Comparison of ENCODE assay signal across 1 cellular context in the genomic region with DNA sequence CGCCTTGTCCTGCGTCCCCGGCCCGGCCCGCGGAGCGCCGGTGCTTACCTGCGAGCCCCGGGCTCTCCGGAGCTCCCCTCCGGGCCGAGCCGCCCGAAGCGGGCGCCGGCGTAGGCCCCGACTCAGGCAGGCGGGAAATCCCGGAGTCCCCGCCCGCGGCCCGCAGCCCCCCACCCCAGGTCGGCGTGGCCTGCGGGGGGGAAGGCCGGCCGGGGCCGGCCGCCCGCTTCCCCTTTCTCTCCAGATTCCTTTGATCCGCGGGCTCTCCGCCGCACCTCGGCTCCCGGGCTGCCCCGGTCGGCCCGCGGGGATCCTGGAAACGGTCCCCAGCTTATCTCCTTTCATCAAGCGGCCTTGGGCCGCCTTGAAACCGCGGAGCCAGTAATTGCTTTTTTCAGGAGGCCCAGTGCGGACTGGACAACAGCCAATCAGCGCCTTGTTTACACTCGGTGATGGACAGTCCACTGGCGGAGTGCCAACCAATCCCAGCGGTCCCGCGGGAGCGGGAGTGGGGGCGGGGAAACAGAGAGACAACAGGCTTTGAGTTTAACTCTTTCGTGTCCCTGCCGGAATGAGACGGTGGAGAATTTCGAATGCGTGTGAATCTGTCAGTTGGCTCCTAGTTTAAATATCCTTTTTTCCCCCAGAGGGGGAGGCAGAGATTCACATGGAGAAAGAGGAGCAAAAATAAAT.
TF ChIP-seq lines count a peak whose summit lies in the region.

No MANE protein-coding gene starts in this region.

TF ChIP-seq in HepG2, 621 proteins besides CTCF, POLR2A, EP300 and RAD21 (continued from another document and continues in another):
- TF ChIP-seq, protein P1, sequence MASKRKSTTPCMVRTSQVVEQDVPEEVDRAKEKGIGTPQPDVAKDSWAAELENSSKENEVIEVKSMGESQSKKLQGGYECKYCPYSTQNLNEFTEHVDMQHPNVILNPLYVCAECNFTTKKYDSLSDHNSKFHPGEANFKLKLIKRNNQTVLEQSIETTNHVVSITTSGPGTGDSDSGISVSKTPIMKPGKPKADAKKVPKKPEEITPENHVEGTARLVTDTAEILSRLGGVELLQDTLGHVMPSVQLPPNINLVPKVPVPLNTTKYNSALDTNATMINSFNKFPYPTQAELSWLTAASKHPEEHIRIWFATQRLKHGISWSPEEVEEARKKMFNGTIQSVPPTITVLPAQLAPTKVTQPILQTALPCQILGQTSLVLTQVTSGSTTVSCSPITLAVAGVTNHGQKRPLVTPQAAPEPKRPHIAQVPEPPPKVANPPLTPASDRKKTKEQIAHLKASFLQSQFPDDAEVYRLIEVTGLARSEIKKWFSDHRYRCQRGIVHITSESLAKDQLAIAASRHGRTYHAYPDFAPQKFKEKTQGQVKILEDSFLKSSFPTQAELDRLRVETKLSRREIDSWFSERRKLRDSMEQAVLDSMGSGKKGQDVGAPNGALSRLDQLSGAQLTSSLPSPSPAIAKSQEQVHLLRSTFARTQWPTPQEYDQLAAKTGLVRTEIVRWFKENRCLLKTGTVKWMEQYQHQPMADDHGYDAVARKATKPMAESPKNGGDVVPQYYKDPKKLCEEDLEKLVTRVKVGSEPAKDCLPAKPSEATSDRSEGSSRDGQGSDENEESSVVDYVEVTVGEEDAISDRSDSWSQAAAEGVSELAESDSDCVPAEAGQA (IDR thresholded peaks at IDR 0.05; ENCODE audit: low read depth) = no peak; the same call in 1 of the 2 replicates
- TF ChIP-seq, protein P1 (CRISPR knock-in tag; IDR thresholded peaks at IDR 0.05; ENCODE audit: borderline replicate concordance) = no peak; the same call in 1 of the 2 replicates
- TF ChIP-seq ZMAT3 (CRISPR knock-in tag; conservative IDR thresholded peaks at IDR 0.05) (0 out of 2 replicates have a peak, but pooled peaks have one; percentile 12), JUNB (CRISPR knock-in tag; IDR thresholded peaks at IDR 0.05; ENCODE audit: borderline replicate concordance) (no peak), ZNF7 (CRISPR knock-in tag; IDR thresholded peaks at IDR 0.05) (no peak), ADNP (CRISPR knock-in tag; IDR thresholded peaks at IDR 0.05) (no peak), ZNF792 (CRISPR knock-in tag; IDR thresholded peaks at IDR 0.05) (peak; percentile 66; the same call in 1 of the 2 replicates), RFX3 (CRISPR knock-in tag; IDR thresholded peaks at IDR 0.05) (0 out of 2 replicates have a peak, but pooled peaks have one; percentile 12), ZNF33B (CRISPR knock-in tag; IDR thresholded peaks at IDR 0.05) (no peak), KLF15 (CRISPR knock-in tag; IDR thresholded peaks at IDR 0.05; ENCODE audit: borderline replicate concordance) (peak; percentile 68; the same call in 1 of the 2 replicates), RNF2 (conservative IDR thresholded peaks at IDR 0.05; ENCODE audit: low read depth) (peak; percentile 96), SRY (CRISPR knock-in tag; IDR thresholded peaks at IDR 0.05) (no peak), ZNF558 (CRISPR knock-in tag; IDR thresholded peaks at IDR 0.05; ENCODE audit: borderline replicate concordance) (no peak), PAWR (CRISPR knock-in tag; IDR thresholded peaks at IDR 0.05; ENCODE audit: borderline replicate concordance) (no peak), MLLT10 (CRISPR knock-in tag; IDR thresholded peaks at IDR 0.05) (no peak), SP4 (CRISPR knock-in tag; IDR thresholded peaks at IDR 0.05) (peak; percentile 88), CAMTA2 (CRISPR knock-in tag; IDR thresholded peaks at IDR 0.05; ENCODE audit: borderline replicate concordance) (no peak), MZF1 (CRISPR knock-in tag; IDR thresholded peaks at IDR 0.05; ENCODE audit: borderline replicate concordance) (no peak), CCAR2 (optimal IDR thresholded peaks at IDR 0.05; ENCODE audit: low read depth, low read length) (peak; percentile 95), MTF1 (CRISPR knock-in tag; IDR thresholded peaks at IDR 0.05) (no peak), PAF1 (CRISPR knock-in tag; IDR thresholded peaks at IDR 0.05) (no peak), RORA (CRISPR knock-in tag; IDR thresholded peaks at IDR 0.05) (no peak), ZNF34 (CRISPR knock-in tag; IDR thresholded peaks at IDR 0.05; ENCODE audit: borderline replicate concordance) (peak; percentile 46; the same call in 1 of the 2 replicates), ZNF839 (CRISPR knock-in tag; IDR thresholded peaks at IDR 0.05; ENCODE audit: borderline replicate concordance) (peak; percentile 65; the same call in 1 of the 2 replicates)
- TF ChIP-seq, protein P2, sequence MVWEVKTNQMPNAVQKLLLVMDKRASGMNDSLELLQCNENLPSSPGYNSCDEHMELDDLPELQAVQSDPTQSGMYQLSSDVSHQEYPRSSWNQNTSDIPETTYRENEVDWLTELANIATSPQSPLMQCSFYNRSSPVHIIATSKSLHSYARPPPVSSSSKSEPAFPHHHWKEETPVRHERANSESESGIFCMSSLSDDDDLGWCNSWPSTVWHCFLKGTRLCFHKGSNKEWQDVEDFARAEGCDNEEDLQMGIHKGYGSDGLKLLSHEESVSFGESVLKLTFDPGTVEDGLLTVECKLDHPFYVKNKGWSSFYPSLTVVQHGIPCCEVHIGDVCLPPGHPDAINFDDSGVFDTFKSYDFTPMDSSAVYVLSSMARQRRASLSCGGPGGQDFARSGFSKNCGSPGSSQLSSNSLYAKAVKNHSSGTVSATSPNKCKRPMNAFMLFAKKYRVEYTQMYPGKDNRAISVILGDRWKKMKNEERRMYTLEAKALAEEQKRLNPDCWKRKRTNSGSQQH (CRISPR knock-in tag; IDR thresholded peaks at IDR 0.05; ENCODE audit: low read depth) = peak; percentile 30; the same call in 1 of the 2 replicates
- TF ChIP-seq, protein P3, sequence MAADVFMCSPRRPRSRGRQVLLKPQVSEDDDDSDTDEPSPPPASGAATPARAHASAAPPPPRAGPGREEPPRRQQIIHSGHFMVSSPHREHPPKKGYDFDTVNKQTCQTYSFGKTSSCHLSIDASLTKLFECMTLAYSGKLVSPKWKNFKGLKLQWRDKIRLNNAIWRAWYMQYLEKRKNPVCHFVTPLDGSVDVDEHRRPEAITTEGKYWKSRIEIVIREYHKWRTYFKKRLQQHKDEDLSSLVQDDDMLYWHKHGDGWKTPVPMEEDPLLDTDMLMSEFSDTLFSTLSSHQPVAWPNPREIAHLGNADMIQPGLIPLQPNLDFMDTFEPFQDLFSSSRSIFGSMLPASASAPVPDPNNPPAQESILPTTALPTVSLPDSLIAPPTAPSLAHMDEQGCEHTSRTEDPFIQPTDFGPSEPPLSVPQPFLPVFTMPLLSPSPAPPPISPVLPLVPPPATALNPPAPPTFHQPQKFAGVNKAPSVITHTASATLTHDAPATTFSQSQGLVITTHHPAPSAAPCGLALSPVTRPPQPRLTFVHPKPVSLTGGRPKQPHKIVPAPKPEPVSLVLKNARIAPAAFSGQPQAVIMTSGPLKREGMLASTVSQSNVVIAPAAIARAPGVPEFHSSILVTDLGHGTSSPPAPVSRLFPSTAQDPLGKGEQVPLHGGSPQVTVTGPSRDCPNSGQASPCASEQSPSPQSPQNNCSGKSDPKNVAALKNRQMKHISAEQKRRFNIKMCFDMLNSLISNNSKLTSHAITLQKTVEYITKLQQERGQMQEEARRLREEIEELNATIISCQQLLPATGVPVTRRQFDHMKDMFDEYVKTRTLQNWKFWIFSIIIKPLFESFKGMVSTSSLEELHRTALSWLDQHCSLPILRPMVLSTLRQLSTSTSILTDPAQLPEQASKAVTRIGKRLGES (CRISPR knock-in tag; IDR thresholded peaks at IDR 0.05; ENCODE audit: borderline replicate concordance) = no peak
- TF ChIP-seq, protein P4, sequence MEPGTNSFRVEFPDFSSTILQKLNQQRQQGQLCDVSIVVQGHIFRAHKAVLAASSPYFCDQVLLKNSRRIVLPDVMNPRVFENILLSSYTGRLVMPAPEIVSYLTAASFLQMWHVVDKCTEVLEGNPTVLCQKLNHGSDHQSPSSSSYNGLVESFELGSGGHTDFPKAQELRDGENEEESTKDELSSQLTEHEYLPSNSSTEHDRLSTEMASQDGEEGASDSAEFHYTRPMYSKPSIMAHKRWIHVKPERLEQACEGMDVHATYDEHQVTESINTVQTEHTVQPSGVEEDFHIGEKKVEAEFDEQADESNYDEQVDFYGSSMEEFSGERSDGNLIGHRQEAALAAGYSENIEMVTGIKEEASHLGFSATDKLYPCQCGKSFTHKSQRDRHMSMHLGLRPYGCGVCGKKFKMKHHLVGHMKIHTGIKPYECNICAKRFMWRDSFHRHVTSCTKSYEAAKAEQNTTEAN (CRISPR knock-in tag; conservative IDR thresholded peaks at IDR 0.05) = peak; percentile 78
- TF ChIP-seq, protein P5, sequence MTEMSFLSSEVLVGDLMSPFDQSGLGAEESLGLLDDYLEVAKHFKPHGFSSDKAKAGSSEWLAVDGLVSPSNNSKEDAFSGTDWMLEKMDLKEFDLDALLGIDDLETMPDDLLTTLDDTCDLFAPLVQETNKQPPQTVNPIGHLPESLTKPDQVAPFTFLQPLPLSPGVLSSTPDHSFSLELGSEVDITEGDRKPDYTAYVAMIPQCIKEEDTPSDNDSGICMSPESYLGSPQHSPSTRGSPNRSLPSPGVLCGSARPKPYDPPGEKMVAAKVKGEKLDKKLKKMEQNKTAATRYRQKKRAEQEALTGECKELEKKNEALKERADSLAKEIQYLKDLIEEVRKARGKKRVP (CRISPR knock-in tag; IDR thresholded peaks at IDR 0.05) = peak in 1 of 2 experiments; percentile 36; a peak in 1 of 4 replicates
- TF ChIP-seq, protein P6, sequence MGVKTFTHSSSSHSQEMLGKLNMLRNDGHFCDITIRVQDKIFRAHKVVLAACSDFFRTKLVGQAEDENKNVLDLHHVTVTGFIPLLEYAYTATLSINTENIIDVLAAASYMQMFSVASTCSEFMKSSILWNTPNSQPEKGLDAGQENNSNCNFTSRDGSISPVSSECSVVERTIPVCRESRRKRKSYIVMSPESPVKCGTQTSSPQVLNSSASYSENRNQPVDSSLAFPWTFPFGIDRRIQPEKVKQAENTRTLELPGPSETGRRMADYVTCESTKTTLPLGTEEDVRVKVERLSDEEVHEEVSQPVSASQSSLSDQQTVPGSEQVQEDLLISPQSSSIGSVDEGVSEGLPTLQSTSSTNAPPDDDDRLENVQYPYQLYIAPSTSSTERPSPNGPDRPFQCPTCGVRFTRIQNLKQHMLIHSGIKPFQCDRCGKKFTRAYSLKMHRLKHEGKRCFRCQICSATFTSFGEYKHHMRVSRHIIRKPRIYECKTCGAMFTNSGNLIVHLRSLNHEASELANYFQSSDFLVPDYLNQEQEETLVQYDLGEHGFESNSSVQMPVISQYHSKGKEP (CRISPR knock-in tag; IDR thresholded peaks at IDR 0.05) = no peak
- TF ChIP-seq, protein P7, sequence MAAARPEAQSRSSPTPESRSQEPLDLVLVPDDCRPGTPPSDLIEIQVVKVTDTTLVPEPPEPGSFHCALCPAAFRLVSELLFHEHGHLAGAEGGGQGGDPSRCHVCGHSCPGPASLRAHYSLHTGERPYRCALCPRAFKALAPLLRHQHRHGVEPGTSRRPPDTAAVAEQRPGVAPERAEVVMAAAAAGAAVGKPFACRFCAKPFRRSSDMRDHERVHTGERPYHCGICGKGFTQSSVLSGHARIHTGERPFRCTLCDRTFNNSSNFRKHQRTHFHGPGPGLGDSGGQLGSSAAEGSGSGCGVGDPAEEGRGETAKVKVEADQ (CRISPR knock-in tag; IDR thresholded peaks at IDR 0.05; ENCODE audit: borderline replicate concordance) = 0 out of 2 replicates have a peak, but pooled peaks have one; percentile 69
- TF ChIP-seq, protein P8, sequence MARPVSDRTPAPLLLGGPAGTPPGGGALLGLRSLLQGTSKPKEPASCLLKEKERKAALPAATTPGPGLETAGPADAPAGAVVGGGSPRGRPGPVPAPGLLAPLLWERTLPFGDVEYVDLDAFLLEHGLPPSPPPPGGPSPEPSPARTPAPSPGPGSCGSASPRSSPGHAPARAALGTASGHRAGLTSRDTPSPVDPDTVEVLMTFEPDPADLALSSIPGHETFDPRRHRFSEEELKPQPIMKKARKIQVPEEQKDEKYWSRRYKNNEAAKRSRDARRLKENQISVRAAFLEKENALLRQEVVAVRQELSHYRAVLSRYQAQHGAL (CRISPR knock-in tag; IDR thresholded peaks at IDR 0.05; ENCODE audit: not compliant biosample characterization) = no peak
- TF ChIP-seq, protein P9, sequence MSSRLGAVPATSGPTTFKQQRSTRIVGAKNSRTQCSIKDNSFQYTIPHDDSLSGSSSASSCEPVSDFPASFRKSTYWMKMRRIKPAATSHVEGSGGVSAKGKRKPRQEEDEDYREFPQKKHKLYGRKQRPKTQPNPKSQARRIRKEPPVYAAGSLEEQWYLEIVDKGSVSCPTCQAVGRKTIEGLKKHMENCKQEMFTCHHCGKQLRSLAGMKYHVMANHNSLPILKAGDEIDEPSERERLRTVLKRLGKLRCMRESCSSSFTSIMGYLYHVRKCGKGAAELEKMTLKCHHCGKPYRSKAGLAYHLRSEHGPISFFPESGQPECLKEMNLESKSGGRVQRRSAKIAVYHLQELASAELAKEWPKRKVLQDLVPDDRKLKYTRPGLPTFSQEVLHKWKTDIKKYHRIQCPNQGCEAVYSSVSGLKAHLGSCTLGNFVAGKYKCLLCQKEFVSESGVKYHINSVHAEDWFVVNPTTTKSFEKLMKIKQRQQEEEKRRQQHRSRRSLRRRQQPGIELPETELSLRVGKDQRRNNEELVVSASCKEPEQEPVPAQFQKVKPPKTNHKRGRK (CRISPR knock-in tag; IDR thresholded peaks at IDR 0.05) = no peak
- TF ChIP-seq, protein P10, sequence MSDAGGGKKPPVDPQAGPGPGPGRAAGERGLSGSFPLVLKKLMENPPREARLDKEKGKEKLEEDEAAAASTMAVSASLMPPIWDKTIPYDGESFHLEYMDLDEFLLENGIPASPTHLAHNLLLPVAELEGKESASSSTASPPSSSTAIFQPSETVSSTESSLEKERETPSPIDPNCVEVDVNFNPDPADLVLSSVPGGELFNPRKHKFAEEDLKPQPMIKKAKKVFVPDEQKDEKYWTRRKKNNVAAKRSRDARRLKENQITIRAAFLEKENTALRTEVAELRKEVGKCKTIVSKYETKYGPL (CRISPR knock-in tag; IDR thresholded peaks at IDR 0.05) = no peak
